Comparison of ENCODE assay signal across 12 cellular contexts in genomic region chr6:84074988-84075781, GRCh38. TPM values are rescaled to one million over a fixed set of nuclear protein-coding genes. Genes with fewer than 3 reads are reported as not detected.
DNase-seq lines count a peak whose midpoint lies in the region; ATAC-seq and TF ChIP-seq lines count a peak whose summit lies in the region.
"Had no signal": no experiment of that assay in that cellular context is flagged by ENCODE, and none has a peak within 500 bp of the region (broad histone marks: within the 10 kb centered on the region; RNA-seq: fewer than 3 reads in every experiment).

No MANE protein-coding gene starts in this region.

- H3F3A ChIP-seq in smooth muscle cell (ENCODE audit: low read depth) = no peaks in the 10 kb centered on the region

- H3K36me3 ChIP-seq in hepatocyte (replicated peaks; ENCODE audit: insufficient read depth, low read depth) (no peaks in the 10 kb centered on the region), smooth muscle cell (ENCODE audit: low read depth) (no peaks in the 10 kb centered on the region)

- H3K4me2 ChIP-seq in hepatocyte (peak overlapping the region; percentile 2), smooth muscle cell (peak overlapping the region; percentile 22)

- DNase-seq in NCI-H2107 treated with DMSO at 0.1 percent for 48 hours (lab: John Stamatoyannopoulos, UW; ENCODE audit: unreplicated experiment) (peak; percentile 51), NCI-H2107 (lab: John Stamatoyannopoulos, UW) (no peak), SW480 (ENCODE audit: low spot score) (peak; percentile 11), hepatocyte (ENCODE audit: low spot score) (peak; percentile 79), smooth muscle cell (lab: John Stamatoyannopoulos, UW; ENCODE audit: unreplicated experiment) (peak; percentile 7), HuH-7 (ENCODE audit: low spot score) (no peak), T-helper 17 cell (no peak)
- DNase-seq: ACHN, amniotic stem cell, KG1, NCI-H526 treated with DMSO at 0.1 percent for 48 hours had no signal

- H3K79me2 ChIP-seq in hepatocyte (no peaks in the 10 kb centered on the region), smooth muscle cell (ENCODE audit: low read depth) (no peaks in the 10 kb centered on the region)

- H3K4me3 Mint-ChIP-seq in T-helper 17 cell = no peak overlapping the region

- H3K4me3 ChIP-seq in hepatocyte (no peak overlapping the region), smooth muscle cell (no peak overlapping the region)

- peaks cover 6% of the 10 kb centered on the region for H3K27me3 Mint-ChIP-seq in T-helper 17 cell

- H3K27ac ChIP-seq in hepatocyte = no peak overlapping the region
- peak overlapping the region; percentile 92 for H3K27ac ChIP-seq in smooth muscle cell (ENCODE audit: low read depth)

- H3K9ac ChIP-seq in smooth muscle cell (ENCODE audit: low read depth) = peak overlapping the region; percentile 69

- TF ChIP-seq CTCF in hepatocyte (IDR thresholded peaks at IDR 0.05; ENCODE audit: poor library complexity) (no peak), smooth muscle cell (IDR thresholded peaks at IDR 0.05; ENCODE audit: borderline replicate concordance, insufficient read depth, poor library complexity, severe bottlenecking) (no peak)

- H3K4me1 Mint-ChIP-seq in T-helper 17 cell = no peaks in the 10 kb centered on the region

- H4K20me1 ChIP-seq in hepatocyte (ENCODE audit: insufficient read depth, poor library complexity, severe bottlenecking) = no peaks in the 10 kb centered on the region
- no peaks in the 10 kb centered on the region for H4K20me1 ChIP-seq in smooth muscle cell (ENCODE audit: low read depth)

- WGBS in hepatocyte (ENCODE audit: low lambda C conversion rate, missing lambda C conversion rate) = 34% methylated on average over 6 of the region's 6 CpGs
- WGBS in smooth muscle cell (ENCODE audit: low lambda C conversion rate) = 24% methylated on average over 6 of the region's 6 CpGs

- ATAC-seq in HG03354 (IDR thresholded peaks at IDR 0.05; ENCODE audit: poor library complexity, severe bottlenecking, unreplicated experiment) (no peak), T-helper 17 cell (no peak)

- no peaks in the 10 kb centered on the region for H3K9me2 ChIP-seq in hepatocyte (replicated peaks; ENCODE audit: insufficient read depth)

- H3K27ac Mint-ChIP-seq in T-helper 17 cell = no peak overlapping the region

- no peaks in the 10 kb centered on the region for H3K36me3 Mint-ChIP-seq in T-helper 17 cell (ENCODE audit: low read depth)

- H3K27me3 ChIP-seq in hepatocyte (no peaks in the 10 kb centered on the region), smooth muscle cell (ENCODE audit: low read depth) (no peaks in the 10 kb centered on the region)

- H3K9me3 ChIP-seq in hepatocyte (ENCODE audit: low read depth) = no peaks in the 10 kb centered on the region
- no peaks in the 10 kb centered on the region for H3K9me3 ChIP-seq in smooth muscle cell (replicated peaks; ENCODE audit: low read depth)
- no peaks in the 10 kb centered on the region for H3K9me3 ChIP-seq in T-helper 17 cell (ENCODE audit: control insufficient read depth, low read length, poor library complexity, severe bottlenecking)

- H2AFZ ChIP-seq in hepatocyte = no peak overlapping the region
- H2AFZ ChIP-seq in smooth muscle cell (ENCODE audit: low read depth) = peak overlapping the region; percentile 14

- H3K4me1 ChIP-seq in hepatocyte (ENCODE audit: insufficient read depth) (no peaks in the 10 kb centered on the region), smooth muscle cell (ENCODE audit: low read depth) (no peaks in the 10 kb centered on the region)

RNA-seq across cellular contexts. Expression of gene MRAP2, which starts 41.6 kb away (rescaled TPM):
- total RNA-seq in hepatocyte (0.88 and 2.5 TPM in 2 replicates), smooth muscle cell (16.7 and 20.5 TPM in 2 replicates), T-helper 17 cell (not detected)
- polyA plus RNA-seq in hepatocyte (2.2 and 3.2 TPM in 2 replicates), smooth muscle cell (14.0 and 15.0 TPM in 2 replicates)

Comparison
In these comparisons a context has a peak if more than half of its experiments do, and no peak if none do; other contexts are left out.
1. DNase-seq: peak in NCI-H2107 treated with DMSO at 0.1 percent for 48 hours (single experiment), SW480 (single experiment), hepatocyte (single experiment) and smooth muscle cell (single experiment); none in NCI-H2107 (single experiment), HuH-7 (single experiment) and T-helper 17 cell (0 of 3).